ENCODE assay signal across 9 cellular contexts in genomic region chr17:28385037-28385797, GRCh38. TPM values are rescaled to one million over a fixed set of nuclear protein-coding genes. Genes with fewer than 3 reads are reported as not detected.
DNase-seq lines count a peak whose midpoint lies in the region; ATAC-seq and TF ChIP-seq lines count a peak whose summit lies in the region.
"Had no signal": no experiment of that assay in that cellular context is flagged by ENCODE, and none has a peak within 500 bp of the region (broad histone marks: within the 10 kb centered on the region; RNA-seq: fewer than 3 reads in every experiment).

No MANE protein-coding gene starts in this region.

- H3K4me3 ChIP-seq in iPS-15b (ENCODE audit: low read depth, low read length) = peak overlapping the region; percentile 60
- H3K4me3 ChIP-seq in stomach = peak overlapping the region; percentile 43 to 67 (median 50)

- WGBS in stomach, 5 donors = 22 to 46% (median 27%) methylated on average over 17 to 37 of the region's 37 CpGs

- H3K27me3 ChIP-seq in iPS-15b (ENCODE audit: control insufficient read depth, insufficient read depth, low read length) (peaks cover 74% of the 10 kb centered on the region), stomach (peaks cover 0 to 6% (median 0%) of the 10 kb centered on the region in 3 donors)

- no peak for TF ChIP-seq POLR2A in stomach (IDR thresholded peaks at IDR 0.05)

- CTCF ChIA-PET in T-cell (lab: Charles Lee) = no interaction called here

- H3K36me3 ChIP-seq in iPS-15b (ENCODE audit: control insufficient read depth, insufficient read depth, low read length) (no peaks in the 10 kb centered on the region), stomach (peaks cover 18 to 44% (median 33%) of the 10 kb centered on the region in 4 donors)

- intact Hi-C loops in stomach (cut with DNase I; ENCODE audit: low total_unique reads) = no loop called here

- H3K27me3 Mint-ChIP-seq in T-helper 1 cell treated with Interleukin-12 subunit alpha and Interleukin-12 subunit beta and Interleukin-4 antibody, amounts not matched to agents 30 μg/mL and 1 μg/mL, for 36 hours (ENCODE audit: low read depth) = peaks cover 15% of the 10 kb centered on the region
- H3K27me3 Mint-ChIP-seq in T-cell = peaks cover 4 to 6% of the 10 kb centered on the region in 2 donors

- no peak for TF ChIP-seq CTCF in stomach (IDR thresholded peaks at IDR 0.05)

- H3K4me1 ChIP-seq in iPS-15b (ENCODE audit: control insufficient read depth, insufficient read depth, low read length) = no peaks in the 10 kb centered on the region
- peaks cover 9 to 40% (median 36%) of the 10 kb centered on the region in 4 donors for H3K4me1 ChIP-seq in stomach

- no peaks in the 10 kb centered on the region for H3K9me3 Mint-ChIP-seq in T-helper 1 cell treated with Interleukin-12 subunit alpha and Interleukin-12 subunit beta and Interleukin-4 antibody, amounts not matched to agents 30 μg/mL and 1 μg/mL, for 36 hours
- no peaks in the 10 kb centered on the region for H3K9me3 Mint-ChIP-seq in T-cell

- peaks cover 20% of the 10 kb centered on the region for H3K36me3 Mint-ChIP-seq in T-helper 1 cell treated with Interleukin-12 subunit alpha and Interleukin-12 subunit beta and Interleukin-4 antibody, amounts not matched to agents 30 μg/mL and 1 μg/mL, for 36 hours (ENCODE audit: low read depth)
- H3K36me3 Mint-ChIP-seq in T-cell = peaks cover 18% of the 10 kb centered on the region

- no peak overlapping the region for H3K9ac ChIP-seq in iPS-15b (ENCODE audit: low read depth, low read length)

- H3K4me1 Mint-ChIP-seq in T-helper 1 cell treated with Interleukin-12 subunit alpha and Interleukin-12 subunit beta and Interleukin-4 antibody, amounts not matched to agents 30 μg/mL and 1 μg/mL, for 36 hours (ENCODE audit: low read depth) = peaks cover 20% of the 10 kb centered on the region
- H3K4me1 Mint-ChIP-seq in T-cell = peaks cover 28 to 48% (median 44%) of the 10 kb centered on the region in 3 donors

- H3K27ac Mint-ChIP-seq in T-helper 1 cell treated with Interleukin-12 subunit alpha and Interleukin-12 subunit beta and Interleukin-4 antibody, amounts not matched to agents 30 μg/mL and 1 μg/mL, for 36 hours = peak overlapping the region; percentile 80
- H3K27ac Mint-ChIP-seq in T-cell = peak overlapping the region; percentile 27 to 81

- peak; percentile 15 to 25 (median 18) for ATAC-seq in T-cell (replicated peaks in 1 of 4)
- ATAC-seq in HG03175 (IDR thresholded peaks at IDR 0.05; ENCODE audit: unreplicated experiment) = no peak
- ATAC-seq in GM18520 (IDR thresholded peaks at IDR 0.05; ENCODE audit: unreplicated experiment) = no peak

- no peaks in the 10 kb centered on the region for H3K9me3 ChIP-seq in iPS-15b (ENCODE audit: control insufficient read depth, insufficient read depth, low read length)
- H3K9me3 ChIP-seq in stomach = no peaks in the 10 kb centered on the region

- POLR2A ChIA-PET in T-cell (lab: Charles Lee) = no interaction called here

- TF ChIP-seq EP300 in stomach (IDR thresholded peaks at IDR 0.05) = no peak

- no peak for DNase-seq in T-helper 1 cell
- no peak for DNase-seq in T-cell
- peak; percentile 64 for DNase-seq in stomach
- no peak for DNase-seq in mesenteric fat pad (ENCODE audit: low spot score)

- H3K27ac ChIP-seq in stomach = peak overlapping the region; percentile 72 to 86 (median 78)

- peak overlapping the region; percentile 84 for H3K4me3 Mint-ChIP-seq in T-helper 1 cell treated with Interleukin-12 subunit alpha and Interleukin-12 subunit beta and Interleukin-4 antibody, amounts not matched to agents 30 μg/mL and 1 μg/mL, for 36 hours
- H3K4me3 Mint-ChIP-seq in T-cell = peak overlapping the region; percentile 88 to 91 (median 89)

RNA-seq across cellular contexts. Expression of gene SARM1, which starts 13.7 kb away (rescaled TPM):
- total RNA-seq in T-cell = 10 to 100 TPM; 26.0 to 42.3 (median 37.9) TPM
- total RNA-seq in stomach = 10 to 100 TPM; 11.0 to 58.3 (median 15.2) TPM
- polyA plus RNA-seq in stomach = 1 to 10 TPM; 4.6 to 6.9 (median 5.2) TPM
- 10.7 TPM for total RNA-seq in mesenteric fat pad

RNA-seq across cellular contexts. Expression of gene VTN, which starts 15.1 kb away (rescaled TPM):
- total RNA-seq in T-cell (1 to 10 TPM in 3 of 5 donors, under 1 TPM in 2; 0.50 to 1.9 (median 1.2) TPM), stomach (1 to 10 TPM in 1 of 5 donors, under 1 TPM in 1, not detected in 3; 0.72 to 2.9 TPM), mesenteric fat pad (2.1 TPM)
- 1 to 10 TPM in 2 of 3 donors, under 1 TPM in 1; 0.90 to 2.3 (median 1.1) TPM for polyA plus RNA-seq in stomach

RNA-seq across cellular contexts. Expression of gene SEBOX, which starts 20.2 kb away (rescaled TPM):
- total RNA-seq in T-cell (not detected), stomach (not detected), mesenteric fat pad (not detected)
- polyA plus RNA-seq in stomach = not detected
- polyA plus RNA-seq: AG04450 had no signal

RNA-seq across cellular contexts. Expression of gene SLC46A1, which starts 20.8 kb away (rescaled TPM):
- 1 to 10 TPM in 4 of 5 donors, under 1 TPM in 1; 0.93 to 2.7 (median 2.5) TPM for total RNA-seq in T-cell
- 10 to 100 TPM in 2 of 5 donors, 1 to 10 TPM in 2, under 1 TPM in 1; 0.87 to 31.5 (median 7.5) TPM for total RNA-seq in stomach
- polyA plus RNA-seq in stomach = 1 to 10 TPM in 2 of 3 donors, under 1 TPM in 1; 0.61 to 2.7 (median 2.5) TPM
- total RNA-seq in mesenteric fat pad = 13.0 TPM

RNA-seq across cellular contexts. Expression of gene POLDIP2, which starts 27.9 kb away (rescaled TPM):
- total RNA-seq in T-cell = 10 to 100 TPM; 29.2 to 38.7 (median 33.2) TPM
- 100 to 1,000 TPM in 1 of 5 donors, 10 to 100 TPM in 4; 41.9 to 118 (median 57.6) TPM for total RNA-seq in stomach
- 10 to 100 TPM; 44.2 to 69.2 (median 63.8) TPM for polyA plus RNA-seq in stomach
- total RNA-seq in mesenteric fat pad = 79.3 TPM

Comparison
In these comparisons a context has a peak if more than half of its experiments do, and no peak if none do; other contexts are left out.
1. ATAC-seq: peak in T-cell (4 of 4); none in HG03175 (single experiment) and GM18520 (single experiment).